Comparison of ENCODE assay signal across 15 cellular contexts in the genomic region with DNA sequence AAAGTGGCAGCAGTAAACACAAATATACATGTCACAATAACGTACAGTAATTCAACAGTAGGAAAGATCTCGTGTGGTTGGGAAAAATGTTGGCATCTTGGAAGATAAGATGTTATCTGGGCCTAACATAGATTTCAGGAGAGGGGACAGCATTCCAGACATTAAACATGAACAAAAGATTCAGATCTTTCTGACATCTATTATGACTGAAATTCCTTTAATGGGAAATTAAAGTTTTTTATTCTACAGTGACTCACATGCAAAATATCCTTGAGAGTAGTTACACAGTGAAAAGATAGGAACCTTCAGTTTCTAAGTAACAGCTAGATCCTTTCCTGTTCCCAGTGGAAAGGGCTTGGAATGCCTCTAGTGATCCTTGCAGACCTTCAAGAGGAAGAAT. TPM values are rescaled to one million over a fixed set of nuclear protein-coding genes. Genes with fewer than 3 reads are reported as not detected.
DNase-seq lines count a peak whose midpoint lies in the region; ATAC-seq and TF ChIP-seq lines count a peak whose summit lies in the region.
"Had no signal": no experiment of that assay in that cellular context is flagged by ENCODE, and none has a peak within 500 bp of the region (broad histone marks: within the 10 kb centered on the region; RNA-seq: fewer than 3 reads in every experiment).

No MANE protein-coding gene starts in this region.

- BruUV-seq in PC-3 (replicated peaks; lab: Mats Ljungman, UMichigan) = no TSS peak

- CTCF ChIA-PET in BJ (lab: Yijun Ruan, JAX) = interaction anchor here (1.8 kb wide), 1 partner anchor 36 kb away, joined by 4 read pairs; no protein-coding TSS in a partner anchor
- CTCF ChIA-PET in PC-3 (lab: Charles Lee) = no interaction called here

- no peak for TF ChIP-seq EP300 in sigmoid colon (IDR thresholded peaks at IDR 0.05)

- DNase-seq in BJ (ENCODE audit: low read depth) (peak; percentile 22), PC-3 (no peak), choroid plexus epithelial cell (ENCODE audit: low read depth) (peak; percentile 35), ecto neural progenitor cell (ENCODE audit: low spot score) (no peak), C1 segment of cervical spinal cord (lab: John Stamatoyannopoulos, UW) (no peak), sigmoid colon (no peak), lower lobe of right lung (no peak)
- DNase-seq: activated CD4-positive, alpha-beta T cell treated with anti-CD3 and anti-CD28 coated beads for 36 hours; immature natural killer cell; mucosa of descending colon; NCI-H187; NCI-H510A treated with DMSO at 0.1 percent for 48 hours; T-helper 1 cell had no signal

- TF ChIP-seq CTCF in BJ (IDR thresholded peaks at IDR 0.05; ENCODE audit: insufficient read depth, low read depth, low read length) = 0 out of 2 replicates have a peak, but pooled peaks have one; percentile 3
- TF ChIP-seq CTCF in PC-3 (conservative IDR thresholded peaks at IDR 0.05; ENCODE audit: low read depth, low read length) = no peak
- no peak for TF ChIP-seq CTCF in choroid plexus epithelial cell (conservative IDR thresholded peaks at IDR 0.05; ENCODE audit: low read depth, low read length)
- no peak for TF ChIP-seq CTCF in sigmoid colon (IDR thresholded peaks at IDR 0.05)
- no peak for TF ChIP-seq CTCF in lower lobe of right lung (IDR thresholded peaks at IDR 0.05)

- peaks cover 19% of the 10 kb centered on the region; the same call in 1 of the 2 replicates for H3K79me2 ChIP-seq in PC-3 (ENCODE audit: low read length)

- intact Hi-C loops in PC-3 (cut with micrococcal nuclease) = no loop called here
- intact Hi-C loops in sigmoid colon (cut with DNase I) = no loop called here
- intact Hi-C loops in lower lobe of right lung (cut with DNase I) = no loop called here

- H4K20me1 ChIP-seq in PC-3 (ENCODE audit: low read length) = no peaks in the 10 kb centered on the region

- no peak for TF ChIP-seq POLR2A in sigmoid colon (IDR thresholded peaks at IDR 0.05)

- no peaks in the 10 kb centered on the region for H3K4me1 ChIP-seq in PC-3 (ENCODE audit: insufficient read depth, low read length)
- peaks cover 12% of the 10 kb centered on the region for H3K4me1 ChIP-seq in mesodermal cell (ENCODE audit: control insufficient read depth, insufficient read depth, low read length, poor library complexity, severe bottlenecking)
- peaks cover 0 to 12% (median 3%) of the 10 kb centered on the region in 4 donors for H3K4me1 ChIP-seq in sigmoid colon
- H3K4me1 ChIP-seq in lower lobe of right lung = no peaks in the 10 kb centered on the region
- H3K4me1 ChIP-seq: parathyroid adenoma had no signal

- H3K4me3 ChIP-seq in BJ (ENCODE audit: low read depth, low read length) (no peak overlapping the region), PC-3 (ENCODE audit: low read length) (no peak overlapping the region), choroid plexus epithelial cell (ENCODE audit: low read depth, low read length) (no peak overlapping the region), mesodermal cell (ENCODE audit: extremely low read depth, insufficient read depth, low read length, poor library complexity, severe bottlenecking) (no peak overlapping the region), sigmoid colon (no peak overlapping the region), lower lobe of right lung (no peak overlapping the region)
- H3K4me3 ChIP-seq: mucosa of descending colon had no signal

- no peaks in the 10 kb centered on the region for H3F3A ChIP-seq in PC-3 (ENCODE audit: low read length, unreplicated experiment)

- no peak overlapping the region for H3K9ac ChIP-seq in PC-3 (ENCODE audit: low read length)
- H3K9ac ChIP-seq: parathyroid adenoma had no signal

- no peak overlapping the region for H2AFZ ChIP-seq in PC-3 (ENCODE audit: low read length)
- H2AFZ ChIP-seq: parathyroid adenoma had no signal

- H3K27ac ChIP-seq in PC-3 (ENCODE audit: low read length) (no peak overlapping the region), mesodermal cell (ENCODE audit: low read depth, low read length, severe bottlenecking) (peak overlapping the region; percentile 63), sigmoid colon (no peak overlapping the region), lower lobe of right lung (no peak overlapping the region)
- H3K27ac ChIP-seq: parathyroid adenoma had no signal

- H3K4me2 ChIP-seq in PC-3 (ENCODE audit: low read length) = no peak overlapping the region

- ATAC-seq in PC-3 (peak; percentile 48), lower lobe of right lung (no peak)
- ATAC-seq: activated CD4-positive, alpha-beta T cell treated with anti-CD3 and anti-CD28 coated beads for 36 hours; mucosa of descending colon had no signal

- H3K27me3 ChIP-seq in BJ (ENCODE audit: control insufficient read depth, insufficient read depth, low read length) = no peaks in the 10 kb centered on the region
- H3K27me3 ChIP-seq in PC-3 (ENCODE audit: low read length) = no peaks in the 10 kb centered on the region
- no peaks in the 10 kb centered on the region for H3K27me3 ChIP-seq in sigmoid colon
- H3K27me3 ChIP-seq in lower lobe of right lung (ENCODE audit: low read depth) = no peaks in the 10 kb centered on the region

- no CpG with 5 or more reads among the region's 2 CpGs for WGBS in mesodermal cell (ENCODE audit: insufficient coverage in 2 of 2), 2 experiments
- WGBS in sigmoid colon, 2 donors = 69 to 81% methylated on average over 2 of the region's 2 CpGs

- H3K9me3 ChIP-seq in PC-3 (ENCODE audit: low read length) (no peaks in the 10 kb centered on the region), mesodermal cell (ENCODE audit: control insufficient read depth, low read length) (no peaks in the 10 kb centered on the region), sigmoid colon (no peaks in the 10 kb centered on the region), lower lobe of right lung (no peaks in the 10 kb centered on the region)
- H3K9me3 ChIP-seq: mucosa of descending colon had no signal

- POLR2A ChIA-PET in BJ (lab: Charles Lee) (interaction anchor here (0.6 kb wide), 1 partner anchor 25 kb away, joined by 6 read pairs; no protein-coding TSS in a partner anchor), PC-3 (lab: Charles Lee; ENCODE audit: unreplicated experiment) (no interaction called here)

- H3K36me3 ChIP-seq in BJ (ENCODE audit: control insufficient read depth, insufficient read depth, low read length) = no peaks in the 10 kb centered on the region; the same call in 1 of the 2 replicates
- peaks cover 18% of the 10 kb centered on the region for H3K36me3 ChIP-seq in PC-3 (ENCODE audit: low read depth, low read length)
- H3K36me3 ChIP-seq in mesodermal cell (ENCODE audit: control insufficient read depth, insufficient read depth, low read length) = peaks cover 30% of the 10 kb centered on the region
- peaks cover 0 to 42% (median 9%) of the 10 kb centered on the region in 4 donors for H3K36me3 ChIP-seq in sigmoid colon
- H3K36me3 ChIP-seq in lower lobe of right lung = peaks cover 46% of the 10 kb centered on the region

- no peaks in the 10 kb centered on the region for H3K9me2 ChIP-seq in PC-3 (replicated peaks; ENCODE audit: low read length)

RNA-seq across cellular contexts. Expression of gene NDUFB5, which starts 9.2 kb away (rescaled TPM):
- polyA plus RNA-seq in BJ (2011; rRNA removed) = 12.5 and 43.6 TPM in 2 replicates
- polyA minus RNA-seq in BJ (2011; rRNA and poly(A)+ RNA removed) = 6.5 and 10.1 TPM in 2 replicates
- total RNA-seq in PC-3 (2014; rRNA removed) = 125 and 126 TPM in 2 replicates
- 118 TPM for polyA plus RNA-seq in mesodermal cell (2013, experiment 1 of 2)
- polyA plus RNA-seq in mesodermal cell (2013, experiment 2 of 2) = 137 TPM
- total RNA-seq in sigmoid colon = 100 to 1,000 TPM; 107 to 216 (median 193) TPM
- 100 to 1,000 TPM; 106 to 184 (median 147) TPM for polyA plus RNA-seq in sigmoid colon
- total RNA-seq in lower lobe of right lung = 93.9 TPM

RNA-seq across cellular contexts. Expression of gene MRPL47, which starts 9.4 kb away (rescaled TPM):
- polyA plus RNA-seq in BJ (2011; rRNA removed) (23.2 and 48.5 TPM in 2 replicates), sigmoid colon (10 to 100 TPM; 45.6 to 57.8 (median 55.7) TPM)
- polyA minus RNA-seq in BJ (2011; rRNA and poly(A)+ RNA removed) = 5.9 and 7.9 TPM in 2 replicates
- total RNA-seq in PC-3 (2014; rRNA removed) (68.0 and 77.0 TPM in 2 replicates), sigmoid colon (10 to 100 TPM; 26.0 to 58.5 (median 29.0) TPM), lower lobe of right lung (21.0 TPM)
- polyA plus RNA-seq in mesodermal cell (2013, experiment 1 of 2) = 64.7 TPM
- 75.5 TPM for polyA plus RNA-seq in mesodermal cell (2013, experiment 2 of 2)

RNA-seq across cellular contexts. Expression of gene USP13, which starts 39.0 kb away (rescaled TPM):
- polyA plus RNA-seq in BJ (2011; rRNA removed) (10.5 and 11.2 TPM in 2 replicates), sigmoid colon (1 to 10 TPM in 2 of 3 donors, under 1 TPM in 1; 0.69 to 2.3 (median 1.2) TPM)
- 13.0 and 13.4 TPM in 2 replicates for polyA minus RNA-seq in BJ (2011; rRNA and poly(A)+ RNA removed)
- total RNA-seq in PC-3 (2014; rRNA removed) (14.8 and 18.0 TPM in 2 replicates), sigmoid colon (10 to 100 TPM in 1 of 4 donors, 1 to 10 TPM in 3; 7.2 to 11.1 (median 8.5) TPM), lower lobe of right lung (13.9 TPM)
- 14.0 TPM for polyA plus RNA-seq in mesodermal cell (2013, experiment 1 of 2)
- polyA plus RNA-seq in mesodermal cell (2013, experiment 2 of 2) = 15.2 TPM

RNA-seq across cellular contexts. Expression of gene ACTL6A, which starts 51.1 kb away (rescaled TPM):
- 38.6 and 64.4 TPM in 2 replicates for polyA plus RNA-seq in BJ (2011; rRNA removed)
- polyA minus RNA-seq in BJ (2011; rRNA and poly(A)+ RNA removed) = 13.8 and 16.2 TPM in 2 replicates
- total RNA-seq in PC-3 (2014; rRNA removed) = 102 and 105 TPM in 2 replicates
- polyA plus RNA-seq in mesodermal cell (2013, experiment 1 of 2) = 73.6 TPM
- polyA plus RNA-seq in mesodermal cell (2013, experiment 2 of 2) = 84.2 TPM
- 10 to 100 TPM; 28.8 to 65.7 (median 50.3) TPM for total RNA-seq in sigmoid colon
- polyA plus RNA-seq in sigmoid colon = 10 to 100 TPM; 31.8 to 38.6 (median 35.4) TPM
- 36.5 TPM for total RNA-seq in lower lobe of right lung

Comparison
In these comparisons a context has a peak if more than half of its experiments do, and no peak if none do; other contexts are left out.
1. DNase-seq: peak in BJ (single experiment) and choroid plexus epithelial cell (single experiment); none in PC-3 (single experiment), ecto neural progenitor cell (single experiment), C1 segment of cervical spinal cord (0 of 14), sigmoid colon (single experiment) and lower lobe of right lung (single experiment).